Comparison of ENCODE assay signal across 14 cellular contexts in genomic region chr1:178939328-178939727, GRCh38.
A peak's percentile ranks its signal among the peaks of the same experiment; 100 is the strongest.
DNase-seq lines count a peak whose midpoint lies in the region; ATAC-seq and TF ChIP-seq lines count a peak whose summit lies in the region.
"Had no signal": no experiment of that assay in that cellular context is flagged by ENCODE, and none has a peak within 500 bp of the region (broad histone marks: within the 10 kb centered on the region; RNA-seq: fewer than 3 reads in every experiment).

No MANE protein-coding gene starts in this region.

- H4K8ac ChIP-seq in neuronal stem cell (ENCODE audit: low read depth, low read length): no peak overlapping the region

- H3K9me3 ChIP-seq in body of pancreas (no peaks in the 10 kb centered on the region), heart left ventricle (no peaks in the 10 kb centered on the region), neuronal stem cell (replicated peaks in 1 of 2; ENCODE audit: control insufficient read depth in 2 of 2, insufficient read depth in 1 of 2, low read depth in 1 of 2, low read length in 2 of 2) (no peaks in the 10 kb centered on the region), thyroid gland (no peaks in the 10 kb centered on the region)
- H3K9me3 ChIP-seq: SJCRH30 had no signal

- peak; percentile 25 for ATAC-seq in body of pancreas
- ATAC-seq in heart left ventricle: peak; percentile 42 to 57 (median 46)
- ATAC-seq in HG02678 (IDR thresholded peaks at IDR 0.05; ENCODE audit: unreplicated experiment): no peak
- ATAC-seq: stimulated activated naive CD8-positive, alpha-beta T cell treated with anti-CD3 and anti-CD28 coated beads, Interleukin-15, Interleukin-2, amounts not matched to agents 100 U/mL and 50 U/mL, for 24 hours had no signal

- H3K4me3 ChIP-seq in body of pancreas: no peak overlapping the region
- H3K4me3 ChIP-seq in heart left ventricle: peak overlapping the region in 6 of 12 donors; percentile 6 to 30 (median 14)
- H3K4me3 ChIP-seq in neuronal stem cell (ENCODE audit: low read length in 2 of 2): no peak overlapping the region
- H3K4me3 ChIP-seq in thyroid gland (replicated peaks in 1 of 3): no peak overlapping the region
- H3K4me3 ChIP-seq: SJCRH30 had no signal

- no peak overlapping the region for H3K23ac ChIP-seq in neuronal stem cell (ENCODE audit: low read depth, low read length, poor library complexity)

- WGBS in body of pancreas, 2 donors: 56 to 57% methylated on average over 9 of the region's 9 CpGs
- WGBS in heart left ventricle, 4 donors: 53 to 70% (median 61%) methylated on average over 9 of the region's 9 CpGs
- WGBS in neuronal stem cell (ENCODE audit: extremely low coverage in 2 of 2, insufficient read length in 2 of 2, insufficient replicate concordance in 1 of 2), 2 donors: no CpG with 5 or more reads among the region's 9 CpGs
- WGBS in thyroid gland, 2 donors: 71 to 77% methylated on average over 9 of the region's 9 CpGs

- no peak overlapping the region for H3K9ac ChIP-seq in neuronal stem cell (ENCODE audit: low read depth, low read length, poor library complexity)

- no peaks in the 10 kb centered on the region for H3K36me3 ChIP-seq in body of pancreas (replicated peaks in 1 of 2; ENCODE audit: insufficient read depth in 1 of 2, low read depth in 2 of 2)
- no peaks in the 10 kb centered on the region for H3K36me3 ChIP-seq in heart left ventricle
- H3K36me3 ChIP-seq in neuronal stem cell (replicated peaks in 1 of 2; ENCODE audit: control insufficient read depth in 2 of 2, insufficient read depth in 2 of 2, low read length in 2 of 2): no peaks in the 10 kb centered on the region
- H3K36me3 ChIP-seq in thyroid gland: no peaks in the 10 kb centered on the region
- H3K36me3 ChIP-seq: SJCRH30 had no signal

- no peak overlapping the region for H3K4ac ChIP-seq in neuronal stem cell (ENCODE audit: low read length)

- H2BK5ac ChIP-seq in neuronal stem cell (ENCODE audit: low read length): no peak overlapping the region

- no peak overlapping the region for H2AFZ ChIP-seq in neuronal stem cell (ENCODE audit: low read length)

- no peak for TF ChIP-seq POLR2A in body of pancreas (IDR thresholded peaks at IDR 0.05)
- no peak for TF ChIP-seq POLR2A in heart left ventricle (IDR thresholded peaks at IDR 0.05)
- no peak for TF ChIP-seq POLR2A in thyroid gland (IDR thresholded peaks at IDR 0.05)

- H2BK120ac ChIP-seq in neuronal stem cell (ENCODE audit: low read depth, low read length): no peak overlapping the region

- H2BK12ac ChIP-seq in neuronal stem cell (ENCODE audit: low read length): no peak overlapping the region

- H3K18ac ChIP-seq in neuronal stem cell (ENCODE audit: low read length): peak overlapping the region; percentile 57

- no peak overlapping the region for H2AK5ac ChIP-seq in neuronal stem cell (ENCODE audit: low read depth, low read length)

- peaks cover 14% of the 10 kb centered on the region for H3K4me1 ChIP-seq in body of pancreas
- H3K4me1 ChIP-seq in heart left ventricle: peaks cover 5 to 60% (median 30%) of the 10 kb centered on the region in 12 donors
- H3K4me1 ChIP-seq in neuronal stem cell (ENCODE audit: control insufficient read depth in 2 of 2, insufficient read depth in 1 of 2, low read depth in 1 of 2, low read length in 2 of 2): peaks cover 5 to 9% of the 10 kb centered on the region in 2 donors
- peaks cover 4 to 11% of the 10 kb centered on the region in 2 donors for H3K4me1 ChIP-seq in thyroid gland
- H3K4me1 ChIP-seq: SJCRH30 had no signal

- no peaks in the 10 kb centered on the region for H3K27me3 ChIP-seq in body of pancreas
- no peaks in the 10 kb centered on the region for H3K27me3 ChIP-seq in heart left ventricle
- H3K27me3 ChIP-seq in neuronal stem cell (ENCODE audit: control insufficient read depth in 3 of 3, insufficient read depth in 3 of 3, low read depth in 1 of 3, low read length in 3 of 3): peaks cover 0 to 20% (median 0%) of the 10 kb centered on the region in 3 experiments
- no peaks in the 10 kb centered on the region for H3K27me3 ChIP-seq in thyroid gland
- H3K27me3 ChIP-seq: SJCRH30 had no signal

- H3K4me2 ChIP-seq in neuronal stem cell (ENCODE audit: insufficient read depth, low read length, poor library complexity, severe bottlenecking): no peak overlapping the region

- intact Hi-C loops in body of pancreas (cut with DNase I) (no loop called here), heart left ventricle (cut with DNase I) (no loop called here), thyroid gland (cut with DNase I) (no loop called here)

- H3K14ac ChIP-seq in neuronal stem cell (ENCODE audit: low read length): no peak overlapping the region

- H4K91ac ChIP-seq in neuronal stem cell (ENCODE audit: low read depth, low read length, poor library complexity): no peak overlapping the region

- H3K27ac ChIP-seq in body of pancreas (peak overlapping the region; percentile 25 to 67 (median 55)), heart left ventricle (peak overlapping the region; percentile 51 to 89 (median 86)), neuronal stem cell (replicated peaks; ENCODE audit: low read length) (no peak overlapping the region), thyroid gland (peak overlapping the region; percentile 21 to 70 (median 63))
- H3K27ac ChIP-seq: SJCRH30, VCaP had no signal

- TF ChIP-seq CTCF in body of pancreas (IDR thresholded peaks at IDR 0.05) (no peak), heart left ventricle (IDR thresholded peaks at IDR 0.05) (no peak), thyroid gland (IDR thresholded peaks at IDR 0.05) (no peak)

- H3K79me1 ChIP-seq in neuronal stem cell (ENCODE audit: low read depth, low read length): no peaks in the 10 kb centered on the region

- H2BK15ac ChIP-seq in neuronal stem cell (ENCODE audit: low read length): no peak overlapping the region

- no peak for DNase-seq in body of pancreas
- peak in 1 of 5 donors; percentile 39 for DNase-seq in heart left ventricle
- DNase-seq in neuronal stem cell (ENCODE audit: low spot score): no peak
- no peak for DNase-seq in thyroid gland
- DNase-seq in DMS114 treated with DMSO at 0.1 percent for 48 hours (lab: John Stamatoyannopoulos, UW; ENCODE audit: unreplicated experiment): no peak
- no peak for DNase-seq in NCI-H128 (lab: John Stamatoyannopoulos, UW; ENCODE audit: unreplicated experiment)
- no peak for DNase-seq in hypothalamus (lab: John Stamatoyannopoulos, UW)
- DNase-seq: NCI-H1092; NCI-H524 treated with DMSO at 0.1 percent for 48 hours; SJCRH30; stimulated activated CD4-positive, alpha-beta T cell treated with anti-CD3 and anti-CD28 coated beads, Interleukin-4, amount 100 ng/mL, for 4 hours; stimulated activated naive CD8-positive, alpha-beta T cell treated with anti-CD3 and anti-CD28 coated beads, Interleukin-15, Interleukin-2, amounts not matched to agents 100 U/mL and 50 U/mL, for 24 hours had no signal
